ENCODE assay signal across 8 cellular contexts in genomic region chr18:34977787-34978532, GRCh38.
DNase-seq lines count a peak whose midpoint lies in the region; ATAC-seq and TF ChIP-seq lines count a peak whose summit lies in the region.

No MANE protein-coding gene starts in this region.

- H3K4me1 ChIP-seq in SJCRH30 = no peaks in the 10 kb centered on the region
- H3K4me1 ChIP-seq in adipocyte (ENCODE audit: control insufficient read depth, insufficient read depth, low read length) = peaks cover 22% of the 10 kb centered on the region
- peaks cover 0 to 14% of the 10 kb centered on the region in 2 donors for H3K4me1 ChIP-seq in right atrium auricular region

- peak overlapping the region; percentile 8 for H3K9ac ChIP-seq in adipocyte (ENCODE audit: low read length)

- H3K27ac ChIP-seq in SJCRH30 (no peak overlapping the region), right atrium auricular region (peak overlapping the region; percentile 52 to 68)

- no peaks in the 10 kb centered on the region for H3K9me3 ChIP-seq in SJCRH30 (replicated peaks)
- no peaks in the 10 kb centered on the region for H3K9me3 ChIP-seq in adipocyte (ENCODE audit: control insufficient read depth, low read length)
- no peaks in the 10 kb centered on the region for H3K9me3 ChIP-seq in right atrium auricular region

- no peaks in the 10 kb centered on the region for H3K36me3 ChIP-seq in SJCRH30
- no peaks in the 10 kb centered on the region for H3K36me3 ChIP-seq in adipocyte (ENCODE audit: control insufficient read depth, insufficient read depth, low read length, severe bottlenecking)
- no peaks in the 10 kb centered on the region for H3K36me3 ChIP-seq in right atrium auricular region

- ATAC-seq in HG03469 (IDR thresholded peaks at IDR 0.05; ENCODE audit: unreplicated experiment) (peak; percentile 23), GM21576 (IDR thresholded peaks at IDR 0.05; ENCODE audit: unreplicated experiment) (no peak)

- TF ChIP-seq CTCF in right atrium auricular region (IDR thresholded peaks at IDR 0.05) = no peak

- no peaks in the 10 kb centered on the region for H3K27me3 ChIP-seq in SJCRH30
- peaks cover 5% of the 10 kb centered on the region for H3K27me3 ChIP-seq in adipocyte (replicated peaks; ENCODE audit: control insufficient read depth, insufficient read depth, low read length)
- H3K27me3 ChIP-seq in right atrium auricular region = no peaks in the 10 kb centered on the region

- H3K4me3 ChIP-seq in SJCRH30 = peak overlapping the region; percentile 63
- H3K4me3 ChIP-seq in adipocyte (ENCODE audit: low read length) = peak overlapping the region; percentile 86
- peak overlapping the region; percentile 67 to 86 for H3K4me3 ChIP-seq in right atrium auricular region

- DNase-seq in NCI-H82 (lab: John Stamatoyannopoulos, UW) (peak; percentile 39), NCI-H82 treated with DMSO at 0.1 percent for 48 hours (lab: John Stamatoyannopoulos, UW; ENCODE audit: unreplicated experiment) (no peak), SJCRH30 (peak; percentile 19 to 24), adipocyte (ENCODE audit: low read depth) (peak; percentile 47), right atrium auricular region (ENCODE audit: low spot score) (peak; percentile 60), putamen (ENCODE audit: low spot score) (peak; percentile 49)
